In genomic region chr9:131963087-131963715, GRCh38 we compare ENCODE assay signal across 17 cellular contexts.
"Had no signal": no experiment of that assay in that cellular context is flagged by ENCODE, and none has a peak within 500 bp of the region (broad histone marks: within the 10 kb centered on the region; RNA-seq: fewer than 3 reads in every experiment).

No MANE protein-coding gene starts in this region.

- ATAC-seq: heart left ventricle; naive thymus-derived CD4-positive, alpha-beta T cell; psoas muscle had no signal

- H3K4me1 ChIP-seq: colonic mucosa, right lobe of liver, transverse colon had no signal

- H3K9me3 ChIP-seq: colonic mucosa, heart left ventricle, neutrophil, psoas muscle, right lobe of liver, stomach, thoracic aorta, transverse colon had no signal

- H3K36me3 ChIP-seq: colonic mucosa, heart left ventricle, right lobe of liver, transverse colon had no signal

- H3K4me3 ChIP-seq: colonic mucosa, heart left ventricle, psoas muscle, right lobe of liver, stomach, thoracic aorta, transverse colon had no signal

- H3K27ac ChIP-seq: colonic mucosa, heart left ventricle, neutrophil, psoas muscle, right lobe of liver, stomach, thoracic aorta, transverse colon had no signal

- H3K27me3 ChIP-seq: colonic mucosa, heart left ventricle, neutrophil, right lobe of liver, stomach, transverse colon had no signal

- DNase-seq: colonic mucosa; dermis blood vessel endothelial cell; heart left ventricle; hypothalamus; kidney glomerular epithelial cell; mesendoderm; naive thymus-derived CD4-positive, alpha-beta T cell; psoas muscle; retina; right lobe of liver; stimulated activated CD4-positive, alpha-beta T cell treated with anti-CD3 and anti-CD28 coated beads, Interleukin-2, amount 100 ng/mL, for 24 hours; stimulated activated naive CD4-positive, alpha-beta T cell; stomach; substantia nigra; transverse colon had no signal
